In the genomic region with DNA sequence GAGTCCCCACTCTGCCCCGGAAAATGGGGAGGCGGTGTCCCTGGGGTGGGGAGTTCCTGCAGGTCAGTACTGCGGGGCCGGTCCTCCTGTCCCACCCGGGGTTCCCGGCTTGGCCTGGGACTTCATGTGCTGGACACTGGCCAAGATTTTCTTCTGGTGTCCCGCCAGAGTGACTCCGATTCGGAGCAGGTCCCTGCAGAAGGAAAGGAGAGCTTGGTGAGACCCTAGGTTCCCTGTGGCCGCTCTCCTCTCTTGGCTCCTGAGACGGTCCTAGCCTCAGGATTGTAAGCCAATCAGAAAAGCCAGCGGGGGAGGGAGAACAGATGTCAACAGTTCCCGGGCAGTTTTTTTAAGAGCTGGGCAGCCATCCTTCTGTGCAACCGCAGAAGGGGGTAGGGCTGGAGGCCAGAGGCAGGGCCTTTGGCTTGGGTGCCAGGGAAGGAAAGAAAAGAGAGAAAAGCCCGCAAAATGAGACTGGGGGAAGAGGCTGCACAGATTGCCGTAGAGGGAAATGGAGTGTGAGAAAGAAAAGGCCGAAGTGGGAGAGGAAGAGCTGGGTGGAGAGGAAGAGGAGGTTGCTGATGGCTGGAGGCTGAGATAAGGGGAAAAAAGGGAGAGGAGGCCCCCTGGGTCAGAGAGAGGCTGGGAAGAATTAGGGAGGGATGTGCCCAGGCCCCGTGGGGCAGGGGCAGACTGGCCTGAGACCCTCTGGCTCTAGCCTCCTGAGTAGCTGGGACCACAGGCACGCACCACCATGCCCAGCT, we compare ENCODE assay signal across 8 cellular contexts. TPM values are rescaled to one million over a fixed set of nuclear protein-coding genes. Genes with fewer than 3 reads are reported as not detected.
DNase-seq lines count a peak whose midpoint lies in the region; ATAC-seq, FAIRE-seq and TF ChIP-seq lines count a peak whose summit lies in the region.

No MANE protein-coding gene starts in this region.

- no peak overlapping the region for H3K27ac Mint-ChIP-seq in natural killer cell

- intact Hi-C loops in natural killer cell (cut with micrococcal nuclease) = no loop called here

- H3K9ac ChIP-seq in fibroblast of lung (ENCODE audit: insufficient read depth, low read length) = peak overlapping the region; percentile 29

- H3K9me3 ChIP-seq in fibroblast of lung (ENCODE audit: control insufficient read depth, insufficient read depth, low read depth, low read length) = no peaks in the 10 kb centered on the region

- H3K27ac ChIP-seq in C4-2B (peak overlapping the region; percentile 3; the same call in 1 of the 2 replicates), fibroblast of lung (ENCODE audit: insufficient read depth, low read length) (peak overlapping the region; percentile 57)

- peaks cover 4 to 10% of the 10 kb centered on the region in 2 donors for H3K4me1 Mint-ChIP-seq in natural killer cell

- H3K4me3 ChIP-seq in fibroblast of lung (replicated peaks in 1 of 4; ENCODE audit: control extremely low read depth in 1 of 4, insufficient read depth in 1 of 4, low read depth in 3 of 4, low read length in 4 of 4) = peak overlapping the region in 1 of 4 experiments; percentile 7

- H3K36me3 Mint-ChIP-seq in natural killer cell = no peaks in the 10 kb centered on the region

- peak overlapping the region; percentile 88 for H3K4me2 ChIP-seq in fibroblast of lung (ENCODE audit: extremely low read depth, insufficient read depth, low read length)

- H4K20me1 ChIP-seq in fibroblast of lung (ENCODE audit: control insufficient read depth, extremely low read depth, insufficient read depth, low read length) = no peaks in the 10 kb centered on the region

- no peak overlapping the region for H2AFZ ChIP-seq in fibroblast of lung (ENCODE audit: low read length)

- ATAC-seq in GM18519 (IDR thresholded peaks at IDR 0.05; ENCODE audit: low FRiP score, unreplicated experiment) (peak; percentile 74), HG02870 (IDR thresholded peaks at IDR 0.05; ENCODE audit: unreplicated experiment) (peak; percentile 92), natural killer cell (peak; percentile 72 to 82 (median 79))

- no peaks in the 10 kb centered on the region for H3K9me3 Mint-ChIP-seq in natural killer cell

- no peaks in the 10 kb centered on the region for H3K27me3 ChIP-seq in fibroblast of lung (ENCODE audit: control insufficient read depth, insufficient read depth, low read length)

- peaks cover 20% of the 10 kb centered on the region for H3K4me1 ChIP-seq in fibroblast of lung (ENCODE audit: control insufficient read depth, extremely low read depth, insufficient read depth, low read length)

- peak; percentile 78 for DNase-seq in NCI-H1694 treated with DMSO at 0.1 percent for 48 hours (lab: John Stamatoyannopoulos, UW)
- DNase-seq in fibroblast of lung (ENCODE audit: low read depth in 2 of 2) = peak; percentile 85 to 92
- DNase-seq in natural killer cell = no peak
- no peak for DNase-seq in NCI-H128 (lab: John Stamatoyannopoulos, UW; ENCODE audit: unreplicated experiment)

- no peaks in the 10 kb centered on the region for H3K79me2 ChIP-seq in fibroblast of lung (ENCODE audit: control insufficient read depth, insufficient read depth, low read length)

- peak overlapping the region; percentile 21 for H3K4me3 Mint-ChIP-seq in natural killer cell

- peak; percentile 71 for FAIRE-seq in TTC549 (lab: Jason Lieb, UNC)

- peaks cover 7 to 15% of the 10 kb centered on the region in 2 donors for H3K27me3 Mint-ChIP-seq in natural killer cell (ENCODE audit: low read depth in 2 of 2)

- peaks cover 21% of the 10 kb centered on the region for H3K36me3 ChIP-seq in fibroblast of lung (ENCODE audit: control insufficient read depth, insufficient read depth, low read length)

- no peak for TF ChIP-seq CTCF in C4-2B (conservative IDR thresholded peaks at IDR 0.05)
- TF ChIP-seq CTCF in fibroblast of lung (conservative IDR thresholded peaks at IDR 0.05 in 1 of 2, IDR thresholded peaks at IDR 0.05 in 1 of 2; ENCODE audit: low read depth in 1 of 2, low read length in 2 of 2) = no peak
- no peak for TF ChIP-seq CTCF in natural killer cell (IDR thresholded peaks at IDR 0.05)

RNA-seq across cellular contexts. Expression of a gene that starts 23.7 kb away (rescaled TPM):
- total RNA-seq in fibroblast of lung (75.8 and 98.8 TPM in 2 replicates), natural killer cell (1 to 10 TPM in 1 of 3 donors, under 1 TPM in 2; 0.66 to 1.5 (median 0.88) TPM)
- 28.5 and 36.0 TPM in 2 replicates for polyA plus RNA-seq in fibroblast of lung
- 31.5 and 38.5 TPM in 2 replicates for polyA plus RNA-seq in fibroblast of lung (2012)
- polyA minus RNA-seq in fibroblast of lung (ENCODE audit: low replicate concordance) = 73.9 and 106 TPM in 2 replicates

RNA-seq across cellular contexts. Expression of a gene that starts 48.9 kb away (rescaled TPM):
- total RNA-seq in fibroblast of lung = 13.4 and 18.5 TPM in 2 replicates
- 6.6 and 7.1 TPM in 2 replicates for polyA plus RNA-seq in fibroblast of lung
- 13.4 and 19.0 TPM in 2 replicates for polyA plus RNA-seq in fibroblast of lung (2012)
- polyA minus RNA-seq in fibroblast of lung (ENCODE audit: low replicate concordance) = 31.2 and 54.8 TPM in 2 replicates
- total RNA-seq in natural killer cell = 10 to 100 TPM; 35.0 to 44.2 (median 38.1) TPM

Comparison
In these comparisons a context has a peak if more than half of its experiments do, and no peak if none do; other contexts are left out.
1. DNase-seq: peak in NCI-H1694 treated with DMSO at 0.1 percent for 48 hours (single experiment) and fibroblast of lung (2 of 2); none in natural killer cell (single experiment) and NCI-H128 (single experiment).
2. RNA of a gene that starts 23.7 kb away (total RNA-seq): 75.8 to 98.8 TPM in fibroblast of lung; 0.66 to 1.5 TPM in natural killer cell; every median in the first group is over 10 times any median in the second.
3. Peak in every context shown above with its lines, with median percentiles within 50 percentile points of each other: ATAC-seq.